Comparison of ENCODE assay signal across 11 cellular contexts in genomic region chr20:329325-329695, GRCh38. TPM values are rescaled to one million over a fixed set of nuclear protein-coding genes. Genes with fewer than 3 reads are reported as not detected.
DNase-seq lines count a peak whose midpoint lies in the region; ATAC-seq, FAIRE-seq and TF ChIP-seq lines count a peak whose summit lies in the region.
"Had no signal": no experiment of that assay in that cellular context is flagged by ENCODE, and none has a peak within 500 bp of the region (broad histone marks: within the 10 kb centered on the region; RNA-seq: fewer than 3 reads in every experiment).

No MANE protein-coding gene starts in this region.

- intact Hi-C loops in K562 (cut with micrococcal nuclease) = loop anchor here (2.0 kb wide), 1 partner anchor 71 kb away; no protein-coding TSS in a partner anchor

- H3K4me2 ChIP-seq in K562 (ENCODE audit: insufficient read depth, low read length) = no peak overlapping the region; the same call in 1 of the 2 replicates
- H3K4me2 ChIP-seq in parathyroid adenoma (ENCODE audit: low read length) = no peak overlapping the region
- H3K4me2 ChIP-seq: KMS-11 had no signal

- peaks cover 30% of the 10 kb centered on the region; the same call in 2 of the 3 replicates for H3K36me3 ChIP-seq in K562 (ENCODE audit: control insufficient read depth, insufficient read depth, low read length)
- no peaks in the 10 kb centered on the region for H3K36me3 ChIP-seq in parathyroid adenoma (ENCODE audit: control insufficient read depth, insufficient read depth, low read length)

- in situ Hi-C loops in K562 (cut with MboI) = no loop called here

- H3K9me3 ChIP-seq in K562 (replicated peaks; ENCODE audit: control insufficient read depth, insufficient read depth, low read depth, low read length) (no peaks in the 10 kb centered on the region), parathyroid adenoma (ENCODE audit: control insufficient read depth, low read length) (no peaks in the 10 kb centered on the region)

- H3K36me3 Mint-ChIP-seq in IgD-negative memory B cell = peaks cover 1% of the 10 kb centered on the region

- no peak overlapping the region; the same call in 2 of the 3 replicates for H3K27ac ChIP-seq in K562 (ENCODE audit: extremely low read depth, low read depth, low read length)
- peak overlapping the region; percentile 39 for H3K27ac ChIP-seq in parathyroid adenoma
- H3K27ac ChIP-seq: KMS-11 had no signal

- ATAC-seq in K562 (no peak), HG03378 (IDR thresholded peaks at IDR 0.05; ENCODE audit: unreplicated experiment) (no peak)
- ATAC-seq: stimulated activated naive B cell treated with anti-CD40 and anti-IgM and Interleukin-4, amounts not matched to agents 10 μg/mL and 1 μg/mL and 100 μg/mL, for 72 hours had no signal

- H3K27me3 Mint-ChIP-seq in IgD-negative memory B cell = no peaks in the 10 kb centered on the region
- H3K27me3 Mint-ChIP-seq: stimulated activated naive B cell treated with anti-CD40 and anti-IgM and Interleukin-4, amounts not matched to agents 10 μg/mL and 1 μg/mL and 100 μg/mL, for 72 hours had no signal

- TF ChIP-seq CTCF in K562 (IDR thresholded peaks at IDR 0.05 in 2 of 3, conservative IDR thresholded peaks at IDR 0.05 in 1 of 3; ENCODE audit: insufficient read depth in 2 of 3, low read depth in 1 of 3, low read length in 3 of 3) (no peak), parathyroid adenoma (IDR thresholded peaks at IDR 0.05) (no peak)

- CTCF ChIA-PET in K562 (lab: Yijun Ruan, JAX; ENCODE audit: low intra/inter-chr PET ratio) = no interaction called here

- no peak for TF ChIP-seq RAD21 in K562 (CRISPR knock-in tag; conservative IDR thresholded peaks at IDR 0.05 in 1 of 2, IDR thresholded peaks at IDR 0.05 in 1 of 2)

- POLR2A ChIA-PET in K562 (lab: Yijun Ruan, JAX) = interaction anchor here (0.6 to 2.1 kb wide), 3 partner anchors 10 to 50 kb away, joined by 3 to 9 read pairs (median 3); partner anchors contain the start of gene NRSN2

- H3K4me1 ChIP-seq in K562 (replicated peaks in 1 of 2; ENCODE audit: control insufficient read depth in 2 of 2, insufficient read depth in 2 of 2, low read length in 2 of 2) (peaks cover 16 to 50% of the 10 kb centered on the region in 2 experiments; a peak in 4 of 5 replicates), parathyroid adenoma (peaks cover 14% of the 10 kb centered on the region)

- FAIRE-seq in K562 (lab: Jason Lieb, UNC) = no peak

- peak overlapping the region in 2 of 4 donors; percentile 28 to 66 for H3K4me3 Mint-ChIP-seq in IgD-negative memory B cell

- H3K9me1 ChIP-seq in K562 (ENCODE audit: control insufficient read depth, insufficient read depth, low read length) = peaks cover 3% of the 10 kb centered on the region

- H3K27me3 ChIP-seq in K562 (ENCODE audit: control insufficient read depth in 2 of 2, insufficient read depth in 2 of 2, low read length in 2 of 2) = no peaks in the 10 kb centered on the region
- no peaks in the 10 kb centered on the region for H3K27me3 ChIP-seq in parathyroid adenoma (ENCODE audit: control insufficient read depth, insufficient read depth, low read length)

- no peak for TF ChIP-seq EP300 in K562 (IDR thresholded peaks at IDR 0.05; ENCODE audit: low read length)

- peak overlapping the region; percentile 14 to 78; a peak in 2 of 4 replicates for H3K9ac ChIP-seq in K562 (ENCODE audit: insufficient read depth in 1 of 2, low read depth in 2 of 2, low read length in 2 of 2)
- no peak overlapping the region for H3K9ac ChIP-seq in parathyroid adenoma
- H3K9ac ChIP-seq: KMS-11 had no signal

- no TSS peak for BruUV-seq in K562 (replicated peaks; lab: Mats Ljungman, UMichigan)

- DNase-seq in K562 (ENCODE audit: extremely low read depth in 1 of 4, low spot score in 3 of 4) (no peak), H4 (ENCODE audit: low spot score) (no peak), C1 segment of cervical spinal cord (lab: John Stamatoyannopoulos, UW) (no peak)
- DNase-seq: activated effector memory CD4-positive, alpha-beta T cell treated with anti-CD3 and anti-CD28 coated beads, Interleukin-2, amount 50 U/mL, for 16 hours; kidney glomerular epithelial cell; stimulated activated naive B cell treated with anti-CD40 and anti-IgM and Interleukin-4, amounts not matched to agents 10 μg/mL and 1 μg/mL and 100 μg/mL, for 72 hours; T1000 had no signal

- peaks cover 16% of the 10 kb centered on the region; the same call in 1 of the 2 replicates for H4K20me1 ChIP-seq in K562 (replicated peaks; ENCODE audit: control insufficient read depth, insufficient read depth, low read length)

- H3K27ac Mint-ChIP-seq in IgD-negative memory B cell = peak overlapping the region; percentile 54 to 93 (median 60)

- no peaks in the 10 kb centered on the region for H3K9me3 Mint-ChIP-seq in IgD-negative memory B cell
- H3K9me3 Mint-ChIP-seq: stimulated activated naive B cell treated with anti-CD40 and anti-IgM and Interleukin-4, amounts not matched to agents 10 μg/mL and 1 μg/mL and 100 μg/mL, for 72 hours had no signal

- 65% methylated on average over 4 of the region's 4 CpGs for WGBS in K562 (ENCODE audit: insufficient coverage, low coverage, missing lambda C conversion rate)

- no peak; the same call in 1 of the 2 replicates for TF ChIP-seq POLR2A in K562 (conservative IDR thresholded peaks at IDR 0.05)

- H3K4me1 Mint-ChIP-seq in IgD-negative memory B cell = peaks cover 3 to 25% (median 22%) of the 10 kb centered on the region in 3 donors

- H3K4me3 ChIP-seq in K562 (no peak overlapping the region), parathyroid adenoma (ENCODE audit: low read depth, low read length) (no peak overlapping the region)

- H2AFZ ChIP-seq in K562 (ENCODE audit: low read depth, low read length) = no peak overlapping the region
- H2AFZ ChIP-seq in parathyroid adenoma = no peak overlapping the region

- H3K79me2 ChIP-seq in K562 (ENCODE audit: control insufficient read depth, insufficient read depth, low read length) (peaks cover 44% of the 10 kb centered on the region), parathyroid adenoma (no peaks in the 10 kb centered on the region)

RNA-seq across cellular contexts. Expression of gene SOX12, which starts 4.0 kb away (rescaled TPM):
- polyA plus RNA-seq in IgD-negative memory B cell = 1.9 TPM
- 5.5 and 9.5 TPM in 2 replicates for total RNA-seq in K562 (2011; cell fraction: chromatin; rRNA removed; ENCODE audit: low replicate concordance)
- 8.4 and 9.8 TPM in 2 replicates for total RNA-seq in K562 (2011; cell fraction: nucleolus; rRNA removed)
- 8.9 and 11.8 TPM in 2 replicates for total RNA-seq in K562 (2011; cell fraction: nucleoplasm; rRNA removed)
- total RNA-seq in K562 (2014; rRNA removed) = 6.5 and 9.2 TPM in 2 replicates
- 1.3 and 1.4 TPM in 2 replicates for total RNA-seq in K562 (2014; rRNA removed; fragmentation: Illumina TruSeq; extraction: Trizol)
- 2.6 and 2.8 TPM in 2 replicates for total RNA-seq in K562 (2015; rRNA removed; fragmentation: Illumina TruSeq; extraction: Trizol)
- total RNA-seq in K562 (2021) = 26.1 and 26.3 TPM in 2 replicates
- 1.8 and 3.5 TPM in 2 replicates for polyA plus RNA-seq in K562 (2011; rRNA removed)
- 2.4 and 2.8 TPM in 2 replicates for polyA plus RNA-seq in K562 (2011; cell fraction: cytosol; rRNA removed)
- 9.5 and 9.7 TPM in 2 replicates for polyA plus RNA-seq in K562 (2011; cell fraction: nucleus; rRNA removed)
- 13.7 and 13.9 TPM in 2 replicates for polyA plus RNA-seq in K562 (2012)
- polyA plus RNA-seq in K562 (2014; fragmentation: Illumina TruSeq; extraction: Trizol) = 6.7 and 7.4 TPM in 2 replicates
- under 1 TPM; 0.42 to 0.48 TPM for polyA plus RNA-seq in K562 (2014; fragmentation: Nextera tagmentation; extraction: Ambion mirVana)
- 6.7 and 9.6 TPM in 2 replicates for polyA plus RNA-seq in K562 (2014; rRNA removed)
- 2.0 and 2.9 TPM in 2 replicates for polyA minus RNA-seq in K562 (2011; rRNA and poly(A)+ RNA removed)
- polyA minus RNA-seq in K562 (2011; cell fraction: cytosol; rRNA and poly(A)+ RNA removed) = 4.7 and 7.1 TPM in 2 replicates
- 2.7 and 5.2 TPM in 2 replicates for polyA minus RNA-seq in K562 (2011; cell fraction: nucleus; rRNA and poly(A)+ RNA removed)
- total RNA-seq in H4 (2014; rRNA removed; shearing (Covaris generic)) = 1.9 and 2.2 TPM in 2 replicates

RNA-seq across cellular contexts. Expression of gene NRSN2, which starts 17.6 kb away (rescaled TPM):
- 6.2 TPM for polyA plus RNA-seq in IgD-negative memory B cell
- 9.8 and 24.5 TPM in 2 replicates for total RNA-seq in K562 (2011; cell fraction: chromatin; rRNA removed; ENCODE audit: low replicate concordance)
- total RNA-seq in K562 (2011; cell fraction: nucleolus; rRNA removed) = 24.9 and 37.9 TPM in 2 replicates
- 34.2 and 46.5 TPM in 2 replicates for total RNA-seq in K562 (2011; cell fraction: nucleoplasm; rRNA removed)
- 11.1 and 21.5 TPM in 2 replicates for total RNA-seq in K562 (2014; rRNA removed)
- 6.7 and 7.5 TPM in 2 replicates for total RNA-seq in K562 (2014; rRNA removed; fragmentation: Illumina TruSeq; extraction: Trizol)
- total RNA-seq in K562 (2015; rRNA removed; fragmentation: Illumina TruSeq; extraction: Trizol) = 7.8 and 9.6 TPM in 2 replicates
- total RNA-seq in K562 (2021) = 26.7 and 28.5 TPM in 2 replicates
- 13.1 and 37.5 TPM in 2 replicates for polyA plus RNA-seq in K562 (2011; rRNA removed)
- polyA plus RNA-seq in K562 (2011; cell fraction: cytosol; rRNA removed) = 54.0 and 57.8 TPM in 2 replicates
- polyA plus RNA-seq in K562 (2011; cell fraction: nucleus; rRNA removed) = 24.4 and 24.6 TPM in 2 replicates
- polyA plus RNA-seq in K562 (2012) = 21.9 and 37.5 TPM in 2 replicates
- 24.3 and 24.7 TPM in 2 replicates for polyA plus RNA-seq in K562 (2014; fragmentation: Illumina TruSeq; extraction: Trizol)
- 1 to 10 TPM; 7.9 to 8.3 TPM for polyA plus RNA-seq in K562 (2014; fragmentation: Nextera tagmentation; extraction: Ambion mirVana)
- 24.8 and 29.7 TPM in 2 replicates for polyA plus RNA-seq in K562 (2014; rRNA removed)
- 8.2 and 13.0 TPM in 2 replicates for polyA minus RNA-seq in K562 (2011; rRNA and poly(A)+ RNA removed)
- polyA minus RNA-seq in K562 (2011; cell fraction: cytosol; rRNA and poly(A)+ RNA removed) = 14.1 and 27.3 TPM in 2 replicates
- polyA minus RNA-seq in K562 (2011; cell fraction: nucleus; rRNA and poly(A)+ RNA removed) = 5.0 and 5.7 TPM in 2 replicates
- total RNA-seq in H4 (2014; rRNA removed; shearing (Covaris generic)) = 69.6 and 72.8 TPM in 2 replicates

RNA-seq across cellular contexts. Expression of gene ZCCHC3, which starts 31.9 kb away (rescaled TPM):
- polyA plus RNA-seq in IgD-negative memory B cell = 16.7 TPM
- 6.9 and 11.2 TPM in 2 replicates for total RNA-seq in K562 (2011; cell fraction: chromatin; rRNA removed; ENCODE audit: low replicate concordance)
- 9.6 and 12.0 TPM in 2 replicates for total RNA-seq in K562 (2011; cell fraction: nucleolus; rRNA removed)
- total RNA-seq in K562 (2011; cell fraction: nucleoplasm; rRNA removed) = 10.6 and 13.3 TPM in 2 replicates
- 23.2 and 28.2 TPM in 2 replicates for total RNA-seq in K562 (2014; rRNA removed)
- total RNA-seq in K562 (2014; rRNA removed; fragmentation: Illumina TruSeq; extraction: Trizol) = 10.1 and 10.2 TPM in 2 replicates
- total RNA-seq in K562 (2015; rRNA removed; fragmentation: Illumina TruSeq; extraction: Trizol) = 12.8 and 13.9 TPM in 2 replicates
- total RNA-seq in K562 (2021) = 22.1 and 22.5 TPM in 2 replicates
- polyA plus RNA-seq in K562 (2011; rRNA removed) = 21.2 and 22.0 TPM in 2 replicates
- 18.7 and 24.5 TPM in 2 replicates for polyA plus RNA-seq in K562 (2011; cell fraction: cytosol; rRNA removed)
- polyA plus RNA-seq in K562 (2011; cell fraction: nucleus; rRNA removed) = 13.2 and 18.2 TPM in 2 replicates
- 17.7 and 19.5 TPM in 2 replicates for polyA plus RNA-seq in K562 (2012)
- 16.5 and 17.6 TPM in 2 replicates for polyA plus RNA-seq in K562 (2014; fragmentation: Illumina TruSeq; extraction: Trizol)
- 1 to 10 TPM; 2.8 to 4.0 TPM for polyA plus RNA-seq in K562 (2014; fragmentation: Nextera tagmentation; extraction: Ambion mirVana)
- 22.4 and 23.3 TPM in 2 replicates for polyA plus RNA-seq in K562 (2014; rRNA removed)
- polyA minus RNA-seq in K562 (2011; rRNA and poly(A)+ RNA removed) = 11.1 and 11.7 TPM in 2 replicates
- 10.8 and 12.2 TPM in 2 replicates for polyA minus RNA-seq in K562 (2011; cell fraction: cytosol; rRNA and poly(A)+ RNA removed)
- polyA minus RNA-seq in K562 (2011; cell fraction: nucleus; rRNA and poly(A)+ RNA removed) = 3.9 and 9.7 TPM in 2 replicates
- total RNA-seq in H4 (2014; rRNA removed; shearing (Covaris generic)) = 7.6 and 8.2 TPM in 2 replicates

RNA-seq across cellular contexts. Expression of gene C20orf96, which starts 38.8 kb away (rescaled TPM):
- polyA plus RNA-seq in IgD-negative memory B cell (1.1 TPM), K562 (2011; rRNA removed) (11.0 and 22.6 TPM in 2 replicates), K562 (2014; fragmentation: Illumina TruSeq; extraction: Trizol) (8.4 and 9.8 TPM in 2 replicates), K562 (2014; fragmentation: Nextera tagmentation; extraction: Ambion mirVana) (1 to 10 TPM; 1.7 to 4.2 TPM), K562 (2014; rRNA removed) (9.1 and 11.7 TPM in 2 replicates)
- 40.0 and 54.2 TPM in 2 replicates for total RNA-seq in K562 (2011; cell fraction: chromatin; rRNA removed; ENCODE audit: low replicate concordance)
- 27.8 and 28.2 TPM in 2 replicates for total RNA-seq in K562 (2011; cell fraction: nucleolus; rRNA removed)
- total RNA-seq in K562 (2011; cell fraction: nucleoplasm; rRNA removed) = 25.0 and 27.3 TPM in 2 replicates
- total RNA-seq in K562 (2014; rRNA removed) (1.5 and 2.0 TPM in 2 replicates), K562 (2014; rRNA removed; fragmentation: Illumina TruSeq; extraction: Trizol) (2.4 and 3.0 TPM in 2 replicates), K562 (2015; rRNA removed; fragmentation: Illumina TruSeq; extraction: Trizol) (2.1 and 2.3 TPM in 2 replicates), K562 (2021) (10.1 TPM in 2 replicates)
- polyA plus RNA-seq in K562 (2011; cell fraction: cytosol; rRNA removed) = 5.7 and 11.5 TPM in 2 replicates
- polyA plus RNA-seq in K562 (2011; cell fraction: nucleus; rRNA removed) = 35.3 and 52.8 TPM in 2 replicates
- polyA plus RNA-seq in K562 (2012) = 8.6 and 10.2 TPM in 2 replicates
- 6.5 and 8.2 TPM in 2 replicates for polyA minus RNA-seq in K562 (2011; rRNA and poly(A)+ RNA removed)
- 3.1 and 3.6 TPM in 2 replicates for polyA minus RNA-seq in K562 (2011; cell fraction: cytosol; rRNA and poly(A)+ RNA removed)
- polyA minus RNA-seq in K562 (2011; cell fraction: nucleus; rRNA and poly(A)+ RNA removed) = 8.6 and 19.5 TPM in 2 replicates
- 1.6 TPM in 2 replicates for total RNA-seq in H4 (2014; rRNA removed; shearing (Covaris generic))

RNA-seq across cellular contexts. Expression of gene TRIB3, which starts 51.2 kb away (rescaled TPM):
- polyA plus RNA-seq in IgD-negative memory B cell = 20.1 TPM
- total RNA-seq in K562 (2011; cell fraction: chromatin; rRNA removed; ENCODE audit: low replicate concordance) = 20.3 and 47.6 TPM in 2 replicates
- total RNA-seq in K562 (2011; cell fraction: nucleolus; rRNA removed) = 45.7 and 51.3 TPM in 2 replicates
- total RNA-seq in K562 (2011; cell fraction: nucleoplasm; rRNA removed) = 38.2 and 39.5 TPM in 2 replicates
- 113 and 114 TPM in 2 replicates for total RNA-seq in K562 (2014; rRNA removed)
- 43.5 and 47.4 TPM in 2 replicates for total RNA-seq in K562 (2014; rRNA removed; fragmentation: Illumina TruSeq; extraction: Trizol)
- total RNA-seq in K562 (2015; rRNA removed; fragmentation: Illumina TruSeq; extraction: Trizol) = 22.1 and 23.0 TPM in 2 replicates
- total RNA-seq in K562 (2021) = 102 and 110 TPM in 2 replicates
- 44.4 and 114 TPM in 2 replicates for polyA plus RNA-seq in K562 (2011; rRNA removed)
- 105 and 109 TPM in 2 replicates for polyA plus RNA-seq in K562 (2011; cell fraction: cytosol; rRNA removed)
- polyA plus RNA-seq in K562 (2011; cell fraction: nucleus; rRNA removed) = 42.6 and 66.5 TPM in 2 replicates
- polyA plus RNA-seq in K562 (2012) = 40.1 and 401 TPM in 2 replicates
- 55.3 and 78.6 TPM in 2 replicates for polyA plus RNA-seq in K562 (2014; fragmentation: Illumina TruSeq; extraction: Trizol)
- 10 to 100 TPM; 12.1 to 14.9 TPM for polyA plus RNA-seq in K562 (2014; fragmentation: Nextera tagmentation; extraction: Ambion mirVana)
- 78.8 and 80.6 TPM in 2 replicates for polyA plus RNA-seq in K562 (2014; rRNA removed)
- 33.3 and 53.8 TPM in 2 replicates for polyA minus RNA-seq in K562 (2011; rRNA and poly(A)+ RNA removed)
- 37.2 and 88.9 TPM in 2 replicates for polyA minus RNA-seq in K562 (2011; cell fraction: cytosol; rRNA and poly(A)+ RNA removed)
- 9.7 and 26.4 TPM in 2 replicates for polyA minus RNA-seq in K562 (2011; cell fraction: nucleus; rRNA and poly(A)+ RNA removed)
- 69.2 and 99.3 TPM in 2 replicates for total RNA-seq in H4 (2014; rRNA removed; shearing (Covaris generic))
